Comparison of ENCODE assay signal across 2 cellular contexts in the genomic region with DNA sequence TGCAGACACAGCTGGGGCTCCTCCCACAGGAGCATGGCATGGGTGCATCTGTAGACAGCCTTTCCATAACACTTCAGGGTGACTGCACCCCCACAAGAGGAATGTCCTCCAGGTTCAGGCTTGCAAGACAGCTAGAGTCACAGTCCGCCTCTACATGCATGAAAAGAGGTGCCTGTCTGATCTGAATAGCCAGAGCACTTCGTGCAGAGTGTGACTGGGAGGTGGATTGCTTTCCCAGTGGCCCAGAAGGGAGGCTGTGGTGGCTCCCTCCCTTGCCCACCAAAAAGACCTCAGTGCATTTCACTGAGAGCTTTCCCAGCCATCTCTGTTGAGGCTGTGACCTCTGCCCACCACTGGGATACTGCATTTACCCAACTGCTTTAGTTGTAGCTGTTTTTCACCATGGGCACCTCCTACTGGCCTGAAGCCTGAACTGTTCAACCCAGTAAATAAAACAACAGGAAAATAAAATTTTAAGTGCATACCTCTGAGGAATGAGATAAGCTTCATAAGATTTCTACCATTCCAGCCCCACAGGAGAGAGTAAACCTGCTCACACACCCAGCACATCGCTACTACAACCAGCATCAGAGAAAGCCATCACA.
TF ChIP-seq lines count a peak whose summit lies in the region.

No MANE protein-coding gene starts in this region.

TF ChIP-seq in GM23338, 12 proteins besides CTCF, POLR2A, EP300 and RAD21 (continues in another document):
- TF ChIP-seq, protein P1, sequence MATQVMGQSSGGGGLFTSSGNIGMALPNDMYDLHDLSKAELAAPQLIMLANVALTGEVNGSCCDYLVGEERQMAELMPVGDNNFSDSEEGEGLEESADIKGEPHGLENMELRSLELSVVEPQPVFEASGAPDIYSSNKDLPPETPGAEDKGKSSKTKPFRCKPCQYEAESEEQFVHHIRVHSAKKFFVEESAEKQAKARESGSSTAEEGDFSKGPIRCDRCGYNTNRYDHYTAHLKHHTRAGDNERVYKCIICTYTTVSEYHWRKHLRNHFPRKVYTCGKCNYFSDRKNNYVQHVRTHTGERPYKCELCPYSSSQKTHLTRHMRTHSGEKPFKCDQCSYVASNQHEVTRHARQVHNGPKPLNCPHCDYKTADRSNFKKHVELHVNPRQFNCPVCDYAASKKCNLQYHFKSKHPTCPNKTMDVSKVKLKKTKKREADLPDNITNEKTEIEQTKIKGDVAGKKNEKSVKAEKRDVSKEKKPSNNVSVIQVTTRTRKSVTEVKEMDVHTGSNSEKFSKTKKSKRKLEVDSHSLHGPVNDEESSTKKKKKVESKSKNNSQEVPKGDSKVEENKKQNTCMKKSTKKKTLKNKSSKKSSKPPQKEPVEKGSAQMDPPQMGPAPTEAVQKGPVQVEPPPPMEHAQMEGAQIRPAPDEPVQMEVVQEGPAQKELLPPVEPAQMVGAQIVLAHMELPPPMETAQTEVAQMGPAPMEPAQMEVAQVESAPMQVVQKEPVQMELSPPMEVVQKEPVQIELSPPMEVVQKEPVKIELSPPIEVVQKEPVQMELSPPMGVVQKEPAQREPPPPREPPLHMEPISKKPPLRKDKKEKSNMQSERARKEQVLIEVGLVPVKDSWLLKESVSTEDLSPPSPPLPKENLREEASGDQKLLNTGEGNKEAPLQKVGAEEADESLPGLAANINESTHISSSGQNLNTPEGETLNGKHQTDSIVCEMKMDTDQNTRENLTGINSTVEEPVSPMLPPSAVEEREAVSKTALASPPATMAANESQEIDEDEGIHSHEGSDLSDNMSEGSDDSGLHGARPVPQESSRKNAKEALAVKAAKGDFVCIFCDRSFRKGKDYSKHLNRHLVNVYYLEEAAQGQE (IDR thresholded peaks at IDR 0.05; ENCODE audit: unreplicated experiment) = no peak
- TF ChIP-seq JUNB (IDR thresholded peaks at IDR 0.05; ENCODE audit: unreplicated experiment) (no peak), NANOG (IDR thresholded peaks at IDR 0.05; ENCODE audit: borderline replicate concordance) (no peak), ZNF331 (CRISPR knock-in tag; IDR thresholded peaks at IDR 0.05; ENCODE audit: low read depth) (no peak), STAT1 (IDR thresholded peaks at IDR 0.05; ENCODE audit: unreplicated experiment) (no peak), EZH2 (IDR thresholded peaks at IDR 0.05; ENCODE audit: low read depth, unreplicated experiment) (no peak), CREB1 (CRISPR knock-in tag; IDR thresholded peaks at IDR 0.05; ENCODE audit: low read depth) (no peak)
- TF ChIP-seq, protein P2, sequence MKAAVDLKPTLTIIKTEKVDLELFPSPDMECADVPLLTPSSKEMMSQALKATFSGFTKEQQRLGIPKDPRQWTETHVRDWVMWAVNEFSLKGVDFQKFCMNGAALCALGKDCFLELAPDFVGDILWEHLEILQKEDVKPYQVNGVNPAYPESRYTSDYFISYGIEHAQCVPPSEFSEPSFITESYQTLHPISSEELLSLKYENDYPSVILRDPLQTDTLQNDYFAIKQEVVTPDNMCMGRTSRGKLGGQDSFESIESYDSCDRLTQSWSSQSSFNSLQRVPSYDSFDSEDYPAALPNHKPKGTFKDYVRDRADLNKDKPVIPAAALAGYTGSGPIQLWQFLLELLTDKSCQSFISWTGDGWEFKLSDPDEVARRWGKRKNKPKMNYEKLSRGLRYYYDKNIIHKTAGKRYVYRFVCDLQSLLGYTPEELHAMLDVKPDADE (IDR thresholded peaks at IDR 0.05) = no peak
- TF ChIP-seq, protein P3, sequence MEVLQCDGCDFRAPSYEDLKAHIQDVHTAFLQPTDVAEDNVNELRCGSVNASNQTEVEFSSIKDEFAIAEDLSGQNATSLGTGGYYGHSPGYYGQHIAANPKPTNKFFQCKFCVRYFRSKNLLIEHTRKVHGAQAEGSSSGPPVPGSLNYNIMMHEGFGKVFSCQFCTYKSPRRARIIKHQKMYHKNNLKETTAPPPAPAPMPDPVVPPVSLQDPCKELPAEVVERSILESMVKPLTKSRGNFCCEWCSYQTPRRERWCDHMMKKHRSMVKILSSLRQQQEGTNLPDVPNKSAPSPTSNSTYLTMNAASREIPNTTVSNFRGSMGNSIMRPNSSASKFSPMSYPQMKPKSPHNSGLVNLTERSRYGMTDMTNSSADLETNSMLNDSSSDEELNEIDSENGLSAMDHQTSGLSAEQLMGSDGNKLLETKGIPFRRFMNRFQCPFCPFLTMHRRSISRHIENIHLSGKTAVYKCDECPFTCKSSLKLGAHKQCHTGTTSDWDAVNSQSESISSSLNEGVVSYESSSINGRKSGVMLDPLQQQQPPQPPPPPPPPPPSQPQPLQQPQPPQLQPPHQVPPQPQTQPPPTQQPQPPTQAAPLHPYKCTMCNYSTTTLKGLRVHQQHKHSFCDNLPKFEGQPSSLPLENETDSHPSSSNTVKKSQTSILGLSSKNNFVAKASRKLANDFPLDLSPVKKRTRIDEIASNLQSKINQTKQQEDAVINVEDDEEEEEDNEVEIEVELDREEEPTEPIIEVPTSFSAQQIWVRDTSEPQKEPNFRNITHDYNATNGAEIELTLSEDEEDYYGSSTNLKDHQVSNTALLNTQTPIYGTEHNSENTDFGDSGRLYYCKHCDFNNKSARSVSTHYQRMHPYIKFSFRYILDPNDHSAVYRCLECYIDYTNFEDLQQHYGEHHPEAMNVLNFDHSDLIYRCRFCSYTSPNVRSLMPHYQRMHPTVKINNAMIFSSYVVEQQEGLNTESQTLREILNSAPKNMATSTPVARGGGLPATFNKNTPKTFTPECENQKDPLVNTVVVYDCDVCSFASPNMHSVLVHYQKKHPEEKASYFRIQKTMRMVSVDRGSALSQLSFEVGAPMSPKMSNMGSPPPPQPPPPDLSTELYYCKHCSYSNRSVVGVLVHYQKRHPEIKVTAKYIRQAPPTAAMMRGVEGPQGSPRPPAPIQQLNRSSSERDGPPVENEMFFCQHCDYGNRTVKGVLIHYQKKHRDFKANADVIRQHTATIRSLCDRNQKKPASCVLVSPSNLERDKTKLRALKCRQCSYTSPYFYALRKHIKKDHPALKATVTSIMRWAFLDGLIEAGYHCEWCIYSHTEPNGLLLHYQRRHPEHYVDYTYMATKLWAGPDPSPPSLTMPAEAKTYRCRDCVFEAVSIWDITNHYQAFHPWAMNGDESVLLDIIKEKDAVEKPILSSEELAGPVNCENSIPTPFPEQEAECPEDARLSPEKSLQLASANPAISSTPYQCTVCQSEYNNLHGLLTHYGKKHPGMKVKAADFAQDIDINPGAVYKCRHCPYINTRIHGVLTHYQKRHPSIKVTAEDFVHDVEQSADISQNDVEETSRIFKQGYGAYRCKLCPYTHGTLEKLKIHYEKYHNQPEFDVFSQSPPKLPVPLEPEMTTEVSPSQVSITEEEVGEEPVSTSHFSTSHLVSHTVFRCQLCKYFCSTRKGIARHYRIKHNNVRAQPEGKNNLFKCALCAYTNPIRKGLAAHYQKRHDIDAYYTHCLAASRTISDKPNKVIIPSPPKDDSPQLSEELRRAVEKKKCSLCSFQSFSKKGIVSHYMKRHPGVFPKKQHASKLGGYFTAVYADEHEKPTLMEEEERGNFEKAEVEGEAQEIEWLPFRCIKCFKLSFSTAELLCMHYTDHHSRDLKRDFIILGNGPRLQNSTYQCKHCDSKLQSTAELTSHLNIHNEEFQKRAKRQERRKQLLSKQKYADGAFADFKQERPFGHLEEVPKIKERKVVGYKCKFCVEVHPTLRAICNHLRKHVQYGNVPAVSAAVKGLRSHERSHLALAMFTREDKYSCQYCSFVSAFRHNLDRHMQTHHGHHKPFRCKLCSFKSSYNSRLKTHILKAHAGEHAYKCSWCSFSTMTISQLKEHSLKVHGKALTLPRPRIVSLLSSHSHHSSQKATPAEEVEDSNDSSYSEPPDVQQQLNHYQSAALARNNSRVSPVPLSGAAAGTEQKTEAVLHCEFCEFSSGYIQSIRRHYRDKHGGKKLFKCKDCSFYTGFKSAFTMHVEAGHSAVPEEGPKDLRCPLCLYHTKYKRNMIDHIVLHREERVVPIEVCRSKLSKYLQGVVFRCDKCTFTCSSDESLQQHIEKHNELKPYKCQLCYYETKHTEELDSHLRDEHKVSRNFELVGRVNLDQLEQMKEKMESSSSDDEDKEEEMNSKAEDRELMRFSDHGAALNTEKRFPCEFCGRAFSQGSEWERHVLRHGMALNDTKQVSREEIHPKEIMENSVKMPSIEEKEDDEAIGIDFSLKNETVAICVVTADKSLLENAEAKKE (CRISPR knock-in tag; IDR thresholded peaks at IDR 0.05) = no peak

TF ChIP-seq in WTC11, 78 proteins besides CTCF, POLR2A, EP300 and RAD21 (continued from another document):
- TF ChIP-seq, protein P4, sequence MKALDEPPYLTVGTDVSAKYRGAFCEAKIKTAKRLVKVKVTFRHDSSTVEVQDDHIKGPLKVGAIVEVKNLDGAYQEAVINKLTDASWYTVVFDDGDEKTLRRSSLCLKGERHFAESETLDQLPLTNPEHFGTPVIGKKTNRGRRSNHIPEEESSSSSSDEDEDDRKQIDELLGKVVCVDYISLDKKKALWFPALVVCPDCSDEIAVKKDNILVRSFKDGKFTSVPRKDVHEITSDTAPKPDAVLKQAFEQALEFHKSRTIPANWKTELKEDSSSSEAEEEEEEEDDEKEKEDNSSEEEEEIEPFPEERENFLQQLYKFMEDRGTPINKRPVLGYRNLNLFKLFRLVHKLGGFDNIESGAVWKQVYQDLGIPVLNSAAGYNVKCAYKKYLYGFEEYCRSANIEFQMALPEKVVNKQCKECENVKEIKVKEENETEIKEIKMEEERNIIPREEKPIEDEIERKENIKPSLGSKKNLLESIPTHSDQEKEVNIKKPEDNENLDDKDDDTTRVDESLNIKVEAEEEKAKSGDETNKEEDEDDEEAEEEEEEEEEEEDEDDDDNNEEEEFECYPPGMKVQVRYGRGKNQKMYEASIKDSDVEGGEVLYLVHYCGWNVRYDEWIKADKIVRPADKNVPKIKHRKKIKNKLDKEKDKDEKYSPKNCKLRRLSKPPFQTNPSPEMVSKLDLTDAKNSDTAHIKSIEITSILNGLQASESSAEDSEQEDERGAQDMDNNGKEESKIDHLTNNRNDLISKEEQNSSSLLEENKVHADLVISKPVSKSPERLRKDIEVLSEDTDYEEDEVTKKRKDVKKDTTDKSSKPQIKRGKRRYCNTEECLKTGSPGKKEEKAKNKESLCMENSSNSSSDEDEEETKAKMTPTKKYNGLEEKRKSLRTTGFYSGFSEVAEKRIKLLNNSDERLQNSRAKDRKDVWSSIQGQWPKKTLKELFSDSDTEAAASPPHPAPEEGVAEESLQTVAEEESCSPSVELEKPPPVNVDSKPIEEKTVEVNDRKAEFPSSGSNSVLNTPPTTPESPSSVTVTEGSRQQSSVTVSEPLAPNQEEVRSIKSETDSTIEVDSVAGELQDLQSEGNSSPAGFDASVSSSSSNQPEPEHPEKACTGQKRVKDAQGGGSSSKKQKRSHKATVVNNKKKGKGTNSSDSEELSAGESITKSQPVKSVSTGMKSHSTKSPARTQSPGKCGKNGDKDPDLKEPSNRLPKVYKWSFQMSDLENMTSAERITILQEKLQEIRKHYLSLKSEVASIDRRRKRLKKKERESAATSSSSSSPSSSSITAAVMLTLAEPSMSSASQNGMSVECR (CRISPR knock-in tag; IDR thresholded peaks at IDR 0.05; ENCODE audit: borderline replicate concordance) = no peak
- no peak for TF ChIP-seq ZNF423 (CRISPR knock-in tag; IDR thresholded peaks at IDR 0.05)
- TF ChIP-seq, protein P5, sequence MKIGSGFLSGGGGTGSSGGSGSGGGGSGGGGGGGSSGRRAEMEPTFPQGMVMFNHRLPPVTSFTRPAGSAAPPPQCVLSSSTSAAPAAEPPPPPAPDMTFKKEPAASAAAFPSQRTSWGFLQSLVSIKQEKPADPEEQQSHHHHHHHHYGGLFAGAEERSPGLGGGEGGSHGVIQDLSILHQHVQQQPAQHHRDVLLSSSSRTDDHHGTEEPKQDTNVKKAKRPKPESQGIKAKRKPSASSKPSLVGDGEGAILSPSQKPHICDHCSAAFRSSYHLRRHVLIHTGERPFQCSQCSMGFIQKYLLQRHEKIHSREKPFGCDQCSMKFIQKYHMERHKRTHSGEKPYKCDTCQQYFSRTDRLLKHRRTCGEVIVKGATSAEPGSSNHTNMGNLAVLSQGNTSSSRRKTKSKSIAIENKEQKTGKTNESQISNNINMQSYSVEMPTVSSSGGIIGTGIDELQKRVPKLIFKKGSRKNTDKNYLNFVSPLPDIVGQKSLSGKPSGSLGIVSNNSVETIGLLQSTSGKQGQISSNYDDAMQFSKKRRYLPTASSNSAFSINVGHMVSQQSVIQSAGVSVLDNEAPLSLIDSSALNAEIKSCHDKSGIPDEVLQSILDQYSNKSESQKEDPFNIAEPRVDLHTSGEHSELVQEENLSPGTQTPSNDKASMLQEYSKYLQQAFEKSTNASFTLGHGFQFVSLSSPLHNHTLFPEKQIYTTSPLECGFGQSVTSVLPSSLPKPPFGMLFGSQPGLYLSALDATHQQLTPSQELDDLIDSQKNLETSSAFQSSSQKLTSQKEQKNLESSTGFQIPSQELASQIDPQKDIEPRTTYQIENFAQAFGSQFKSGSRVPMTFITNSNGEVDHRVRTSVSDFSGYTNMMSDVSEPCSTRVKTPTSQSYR (CRISPR knock-in tag; IDR thresholded peaks at IDR 0.05) = no peak
- TF ChIP-seq, protein P6, sequence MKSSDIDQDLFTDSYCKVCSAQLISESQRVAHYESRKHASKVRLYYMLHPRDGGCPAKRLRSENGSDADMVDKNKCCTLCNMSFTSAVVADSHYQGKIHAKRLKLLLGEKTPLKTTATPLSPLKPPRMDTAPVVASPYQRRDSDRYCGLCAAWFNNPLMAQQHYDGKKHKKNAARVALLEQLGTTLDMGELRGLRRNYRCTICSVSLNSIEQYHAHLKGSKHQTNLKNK (CRISPR knock-in tag; IDR thresholded peaks at IDR 0.05) = no peak
- no peak for TF ChIP-seq NR1H2 (CRISPR knock-in tag; IDR thresholded peaks at IDR 0.05)
- no peak for TF ChIP-seq NFATC4 (CRISPR knock-in tag; IDR thresholded peaks at IDR 0.05)
- TF ChIP-seq, protein P7, sequence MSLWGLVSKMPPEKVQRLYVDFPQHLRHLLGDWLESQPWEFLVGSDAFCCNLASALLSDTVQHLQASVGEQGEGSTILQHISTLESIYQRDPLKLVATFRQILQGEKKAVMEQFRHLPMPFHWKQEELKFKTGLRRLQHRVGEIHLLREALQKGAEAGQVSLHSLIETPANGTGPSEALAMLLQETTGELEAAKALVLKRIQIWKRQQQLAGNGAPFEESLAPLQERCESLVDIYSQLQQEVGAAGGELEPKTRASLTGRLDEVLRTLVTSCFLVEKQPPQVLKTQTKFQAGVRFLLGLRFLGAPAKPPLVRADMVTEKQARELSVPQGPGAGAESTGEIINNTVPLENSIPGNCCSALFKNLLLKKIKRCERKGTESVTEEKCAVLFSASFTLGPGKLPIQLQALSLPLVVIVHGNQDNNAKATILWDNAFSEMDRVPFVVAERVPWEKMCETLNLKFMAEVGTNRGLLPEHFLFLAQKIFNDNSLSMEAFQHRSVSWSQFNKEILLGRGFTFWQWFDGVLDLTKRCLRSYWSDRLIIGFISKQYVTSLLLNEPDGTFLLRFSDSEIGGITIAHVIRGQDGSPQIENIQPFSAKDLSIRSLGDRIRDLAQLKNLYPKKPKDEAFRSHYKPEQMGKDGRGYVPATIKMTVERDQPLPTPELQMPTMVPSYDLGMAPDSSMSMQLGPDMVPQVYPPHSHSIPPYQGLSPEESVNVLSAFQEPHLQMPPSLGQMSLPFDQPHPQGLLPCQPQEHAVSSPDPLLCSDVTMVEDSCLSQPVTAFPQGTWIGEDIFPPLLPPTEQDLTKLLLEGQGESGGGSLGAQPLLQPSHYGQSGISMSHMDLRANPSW (CRISPR knock-in tag; conservative IDR thresholded peaks at IDR 0.05; ENCODE audit: low read depth) = no peak
